1 cellular context compared by ENCODE assay signal in the genomic region with DNA sequence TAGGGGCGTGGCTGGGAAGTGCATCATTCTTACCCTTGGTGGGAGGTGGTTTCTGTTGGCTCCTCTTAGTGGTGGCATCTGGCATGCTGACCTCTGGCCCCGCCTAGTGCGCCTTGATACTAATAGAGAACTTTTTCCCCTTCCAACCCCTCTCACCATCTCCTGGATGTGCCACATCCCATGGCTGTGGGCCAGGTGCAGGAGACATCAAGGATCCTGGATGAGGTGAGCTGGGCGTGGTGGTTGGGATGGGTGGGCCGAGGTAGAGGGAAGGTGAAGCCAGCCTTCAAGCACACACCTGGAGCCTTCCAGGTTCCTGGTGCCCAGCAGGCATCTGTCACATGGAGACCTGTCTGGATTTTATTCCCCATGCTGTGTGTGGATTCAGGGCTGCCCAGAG.
TF ChIP-seq lines count a peak whose summit lies in the region.

No MANE protein-coding gene starts in this region.

TF ChIP-seq in IMR-90, 13 proteins besides CTCF, POLR2A, EP300 and RAD21:
- TF ChIP-seq MAZ (IDR thresholded peaks at IDR 0.05; ENCODE audit: borderline replicate concordance, low read depth, low read length) (no peak), RFX5 (IDR thresholded peaks at IDR 0.05; ENCODE audit: low read depth, low read length) (no peak), RCOR1 (IDR thresholded peaks at IDR 0.05; ENCODE audit: insufficient replicate concordance, low read length) (no peak), MAFK (IDR thresholded peaks at IDR 0.05; ENCODE audit: low read depth, low read length) (no peak), SMC3 (IDR thresholded peaks at IDR 0.05; ENCODE audit: low read depth, low read length) (no peak), ELK1 (IDR thresholded peaks at IDR 0.05; ENCODE audit: borderline replicate concordance, low read depth, low read length) (no peak), BHLHE40 (IDR thresholded peaks at IDR 0.05; ENCODE audit: low read depth, low read length) (no peak), CEBPB (IDR thresholded peaks at IDR 0.05; ENCODE audit: low read depth, low read length) (no peak), NFE2L2 (IDR thresholded peaks at IDR 0.05; ENCODE audit: low read depth, low read length) (no peak), MXI1 (IDR thresholded peaks at IDR 0.05; ENCODE audit: borderline replicate concordance, low read depth, low read length) (no peak), CHD1 (IDR thresholded peaks at IDR 0.05; ENCODE audit: low read depth, low read length) (no peak), USF2 (IDR thresholded peaks at IDR 0.05; ENCODE audit: low read depth, low read length) (no peak), FOS (IDR thresholded peaks at IDR 0.05; ENCODE audit: low read depth, low read length) (no peak)
